8 cellular contexts compared by ENCODE assay signal in genomic region chr11:122697636-122698167, GRCh38. TPM values are rescaled to one million over a fixed set of nuclear protein-coding genes. Genes with fewer than 3 reads are reported as not detected.
A peak's percentile ranks its signal among the peaks of the same experiment; 100 is the strongest.
DNase-seq lines count a peak whose midpoint lies in the region; ATAC-seq and TF ChIP-seq lines count a peak whose summit lies in the region.

No MANE protein-coding gene starts in this region.

- 79 to 81% methylated on average over 8 of the region's 8 CpGs for WGBS in aorta, 2 donors

- H3K4me3 ChIP-seq in aorta (ENCODE audit: low read length in 2 of 2): no peak overlapping the region

- no peak overlapping the region for H3K27ac ChIP-seq in aorta (ENCODE audit: low read depth in 1 of 2, low read length in 2 of 2)

- no peaks in the 10 kb centered on the region for H3K36me3 ChIP-seq in aorta (ENCODE audit: control insufficient read depth in 1 of 2, insufficient read depth in 2 of 2, low read length in 1 of 2)

- intact Hi-C loops in aorta (cut with DNase I): no loop called here

- H3K9me3 ChIP-seq in aorta (ENCODE audit: control insufficient read depth, low read length): no peaks in the 10 kb centered on the region

- peak; percentile 31 for DNase-seq in activated naive CD4-positive, alpha-beta T cell treated with Interleukin-2 at 50 U/mL for 16 hours
- no peak for DNase-seq in activated naive CD4-positive, alpha-beta T cell treated with anti-CD3 and anti-CD28 coated beads, Interleukin-2, amount 50 U/mL, for 16 hours
- DNase-seq in effector CD4-positive, alpha-beta T cell: peak; percentile 22
- DNase-seq in aorta (no peak), NCI-H2107 (lab: John Stamatoyannopoulos, UW) (no peak), midbrain (lab: John Stamatoyannopoulos, UW) (no peak)

- ATAC-seq in HG03039 (IDR thresholded peaks at IDR 0.05; ENCODE audit: unreplicated experiment) (peak; percentile 67), aorta (ENCODE audit: low FRiP score) (no peak)

- no peaks in the 10 kb centered on the region for H3K4me1 ChIP-seq in aorta (ENCODE audit: control insufficient read depth in 1 of 2, insufficient read depth in 2 of 2, low read length in 2 of 2)

- no peaks in the 10 kb centered on the region for H3K27me3 ChIP-seq in aorta (ENCODE audit: control insufficient read depth in 1 of 2, insufficient read depth in 2 of 2, low read length in 1 of 2)

TF ChIP-seq in PFSK-1, 5 proteins besides CTCF, POLR2A, EP300 and RAD21:
- TF ChIP-seq POLR2AphosphoS5 (IDR thresholded peaks at IDR 0.05; ENCODE audit: low read depth, low read length) (peak; percentile 52), REST (IDR thresholded peaks at IDR 0.05; ENCODE audit: insufficient read depth in 1 of 2, low read depth in 2 of 2, low read length in 2 of 2) (peak in 1 of 2 experiments; percentile 15; a peak in 1 of 4 replicates), FOXP2 (optimal IDR thresholded peaks at IDR 0.05; ENCODE audit: borderline replicate concordance, extremely low read depth, extremely low read length, insufficient read depth) (no peak), SIN3A (IDR thresholded peaks at IDR 0.05; ENCODE audit: borderline replicate concordance, insufficient read depth, low read length) (peak; percentile 98)

RNA-seq across cellular contexts. Expression of gene UBASH3B, which starts 42.2 kb away (rescaled TPM):
- 122 TPM for polyA plus RNA-seq in PFSK-1 (2012; ENCODE audit: insufficient read length, low read depth)
- total RNA-seq in aorta: 10 to 100 TPM; 11.1 to 15.1 TPM
- 1 to 10 TPM in 1 of 2 donors, under 1 TPM in 1; 0.28 to 1.0 TPM for polyA plus RNA-seq in aorta

Comparison
In these comparisons a context has a peak if more than half of its experiments do, and no peak if none do; other contexts are left out.
1. DNase-seq: peak in activated naive CD4-positive, alpha-beta T cell treated with Interleukin-2 at 50 U/mL for 16 hours (single experiment) and effector CD4-positive, alpha-beta T cell (single experiment); none in activated naive CD4-positive, alpha-beta T cell treated with anti-CD3 and anti-CD28 coated beads, Interleukin-2, amount 50 U/mL, for 16 hours (single experiment), aorta (0 of 2), NCI-H2107 (single experiment) and midbrain (single experiment).